In the genomic region with DNA sequence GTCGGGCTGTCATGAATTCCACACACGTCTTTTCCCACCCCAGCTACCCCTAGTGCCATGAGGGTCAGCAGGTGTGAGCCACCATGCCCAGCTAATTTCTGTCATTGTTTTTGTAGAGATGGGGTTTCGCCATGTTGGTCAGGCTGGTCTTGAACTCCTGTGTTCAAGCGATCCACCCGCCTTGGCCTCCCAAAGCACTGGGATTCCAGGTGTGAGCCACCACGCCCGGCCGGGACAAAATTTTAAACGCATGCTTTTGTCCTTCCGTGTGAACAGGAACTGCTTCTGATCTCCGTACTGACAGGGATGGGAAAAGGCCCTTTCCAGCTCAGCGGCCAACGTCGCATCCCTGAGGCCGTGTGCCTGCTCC, we compare ENCODE assay signal across 9 cellular contexts. TPM values are rescaled to one million over a fixed set of nuclear protein-coding genes. Genes with fewer than 3 reads are reported as not detected.
DNase-seq lines count a peak whose midpoint lies in the region; ATAC-seq and TF ChIP-seq lines count a peak whose summit lies in the region.
"Had no signal": no experiment of that assay in that cellular context is flagged by ENCODE, and none has a peak within 500 bp of the region (broad histone marks: within the 10 kb centered on the region; RNA-seq: fewer than 3 reads in every experiment).

No MANE protein-coding gene starts in this region.

- H3K4me1 Mint-ChIP-seq in activated naive CD4-positive, alpha-beta T cell treated with anti-CD3 and anti-CD28 coated beads, Interleukin-2, amount 10 ng/mL, durations not matched to agents 7 days and 5 days: peaks cover 17% of the 10 kb centered on the region
- peaks cover 15% of the 10 kb centered on the region for H3K4me1 Mint-ChIP-seq in activated CD8-positive, alpha-beta T cell treated with anti-CD3 and anti-CD28 coated beads for 36 hours (ENCODE audit: low read depth)
- H3K4me1 Mint-ChIP-seq in mesothelial cell of epicardium: no peaks in the 10 kb centered on the region
- peaks cover 15% of the 10 kb centered on the region for H3K4me1 Mint-ChIP-seq in type B pancreatic cell (ENCODE audit: unreplicated experiment)

- H3K4me3 Mint-ChIP-seq in activated naive CD4-positive, alpha-beta T cell treated with anti-CD3 and anti-CD28 coated beads, Interleukin-2, amount 10 ng/mL, durations not matched to agents 7 days and 5 days: no peak overlapping the region
- H3K4me3 Mint-ChIP-seq in activated CD8-positive, alpha-beta T cell treated with anti-CD3 and anti-CD28 coated beads for 36 hours: peak overlapping the region; percentile 60
- H3K4me3 Mint-ChIP-seq in mesothelial cell of epicardium (peak overlapping the region; percentile 53), type B pancreatic cell (peak overlapping the region; percentile 41)

- H3K27me3 Mint-ChIP-seq in activated naive CD4-positive, alpha-beta T cell treated with anti-CD3 and anti-CD28 coated beads, Interleukin-2, amount 10 ng/mL, durations not matched to agents 7 days and 5 days: peaks cover 22% of the 10 kb centered on the region
- H3K27me3 Mint-ChIP-seq in activated CD8-positive, alpha-beta T cell treated with anti-CD3 and anti-CD28 coated beads for 36 hours: peaks cover 13% of the 10 kb centered on the region
- H3K27me3 Mint-ChIP-seq in mesothelial cell of epicardium (ENCODE audit: low read depth) (peaks cover 12% of the 10 kb centered on the region), type B pancreatic cell (peaks cover 8% of the 10 kb centered on the region)

- intact Hi-C loops in activated CD8-positive, alpha-beta T cell treated with anti-CD3 and anti-CD28 coated beads for 36 hours (cut with micrococcal nuclease): no loop called here
- intact Hi-C loops in prostate gland (cut with DNase I): loop anchor here (5.0 kb wide), 1 partner anchor 88 kb away; a partner anchor contains a TSS

- POLR2A ChIA-PET in activated CD8-positive, alpha-beta T cell treated with anti-CD3 and anti-CD28 coated beads for 36 hours (lab: Charles Lee): interaction anchor here (1.1 to 2.2 kb wide), 3 partner anchors 15 to 201 kb away, joined by 4 to 8 read pairs (median 4); a partner anchor contains a TSS

- DNase-seq in activated naive CD4-positive, alpha-beta T cell treated with anti-CD3 and anti-CD28 coated beads, Interleukin-2, amount 10 ng/mL, durations not matched to agents 7 days and 5 days: no peak
- DNase-seq in activated naive CD4-positive, alpha-beta T cell treated with Interleukin-2 at 50 U/mL for 16 hours: no peak
- DNase-seq in activated CD8-positive, alpha-beta T cell treated with anti-CD3 and anti-CD28 coated beads for 36 hours: no peak
- DNase-seq in mesothelial cell of epicardium (ENCODE audit: low spot score in 2 of 2, unreplicated experiment in 2 of 2) (no peak), type B pancreatic cell (ENCODE audit: extremely low spot score, unreplicated experiment) (no peak), SIG-M5 treated with dmso at 0.1 percent for 504 hours (lab: John Stamatoyannopoulos, UW; ENCODE audit: unreplicated experiment) (no peak), epidermal melanocyte (ENCODE audit: insufficient read length, low spot score) (no peak), prostate gland (ENCODE audit: low spot score) (no peak)

- H3K36me3 Mint-ChIP-seq in activated naive CD4-positive, alpha-beta T cell treated with anti-CD3 and anti-CD28 coated beads, Interleukin-2, amount 10 ng/mL, durations not matched to agents 7 days and 5 days: no peaks in the 10 kb centered on the region
- H3K36me3 Mint-ChIP-seq in activated CD8-positive, alpha-beta T cell treated with anti-CD3 and anti-CD28 coated beads for 36 hours (ENCODE audit: low read depth): no peaks in the 10 kb centered on the region
- no peaks in the 10 kb centered on the region for H3K36me3 Mint-ChIP-seq in mesothelial cell of epicardium
- no peaks in the 10 kb centered on the region for H3K36me3 Mint-ChIP-seq in type B pancreatic cell

- TF ChIP-seq CTCF in activated CD8-positive, alpha-beta T cell treated with anti-CD3 and anti-CD28 coated beads for 36 hours (IDR thresholded peaks at IDR 0.05): no peak
- TF ChIP-seq CTCF in mesothelial cell of epicardium (IDR thresholded peaks at IDR 0.05; ENCODE audit: unreplicated experiment) (no peak), type B pancreatic cell (conservative IDR thresholded peaks at IDR 0.05) (no peak), prostate gland (IDR thresholded peaks at IDR 0.05) (no peak)

- H3K27ac ChIP-seq in prostate gland: no peak overlapping the region

- no peaks in the 10 kb centered on the region for H3K9me3 ChIP-seq in prostate gland

- peak overlapping the region; percentile 14 for H3K27ac Mint-ChIP-seq in activated naive CD4-positive, alpha-beta T cell treated with anti-CD3 and anti-CD28 coated beads, Interleukin-2, amount 10 ng/mL, durations not matched to agents 7 days and 5 days
- H3K27ac Mint-ChIP-seq in activated CD8-positive, alpha-beta T cell treated with anti-CD3 and anti-CD28 coated beads for 36 hours: peak overlapping the region; percentile 88
- H3K27ac Mint-ChIP-seq in mesothelial cell of epicardium (no peak overlapping the region), type B pancreatic cell (no peak overlapping the region)

- WGBS in prostate gland: 88% methylated on average over 15 of the region's 15 CpGs

- H3K4me1 ChIP-seq in prostate gland (replicated peaks): no peaks in the 10 kb centered on the region

- no peak for TF ChIP-seq POLR2A in prostate gland (IDR thresholded peaks at IDR 0.05)

- H3K27me3 ChIP-seq in prostate gland (replicated peaks; ENCODE audit: insufficient read depth): no peaks in the 10 kb centered on the region

- H3K4me3 ChIP-seq in prostate gland: no peak overlapping the region

- peaks cover 5% of the 10 kb centered on the region for H3K9me3 Mint-ChIP-seq in activated naive CD4-positive, alpha-beta T cell treated with anti-CD3 and anti-CD28 coated beads, Interleukin-2, amount 10 ng/mL, durations not matched to agents 7 days and 5 days
- H3K9me3 Mint-ChIP-seq in activated CD8-positive, alpha-beta T cell treated with anti-CD3 and anti-CD28 coated beads for 36 hours: no peaks in the 10 kb centered on the region
- H3K9me3 Mint-ChIP-seq in mesothelial cell of epicardium: peaks cover 8% of the 10 kb centered on the region
- no peaks in the 10 kb centered on the region for H3K9me3 Mint-ChIP-seq in type B pancreatic cell

- no peak for ATAC-seq in activated CD8-positive, alpha-beta T cell treated with anti-CD3 and anti-CD28 coated beads for 36 hours

- no peaks in the 10 kb centered on the region for H3K36me3 ChIP-seq in prostate gland

- CTCF ChIA-PET in activated naive CD4-positive, alpha-beta T cell treated with anti-CD3 and anti-CD28 coated beads, Interleukin-2, amount 10 ng/mL, durations not matched to agents 7 days and 5 days (lab: Charles Lee): interaction anchor here (1.0 to 6.3 kb wide), 13 partner anchors 8 to 182 kb away, joined by 3 to 44 read pairs (median 12); a partner anchor contains a TSS
- CTCF ChIA-PET in activated CD8-positive, alpha-beta T cell treated with anti-CD3 and anti-CD28 coated beads for 36 hours (lab: Charles Lee): interaction anchor here (0.9 to 8.0 kb wide), 20 partner anchors 9 to 298 kb away, joined by 3 to 87 read pairs (median 5); a partner anchor contains a TSS

RNA-seq across cellular contexts. Expression of a gene that starts 15.6 kb away (rescaled TPM):
- total RNA-seq in activated CD8-positive, alpha-beta T cell treated with anti-CD3 and anti-CD28 coated beads for 36 hours: 10 to 100 TPM; 22.1 to 23.5 TPM
- total RNA-seq in mesothelial cell of epicardium (15.3 to 16.3 TPM (median 15.6 TPM) in 3 replicates), type B pancreatic cell (ENCODE audit: low replicate concordance) (16.1 and 19.4 TPM in 2 replicates), prostate gland (10 to 100 TPM; 25.0 to 36.3 TPM)

RNA-seq across cellular contexts. Expression of a gene that starts 57.1 kb away (rescaled TPM):
- total RNA-seq in activated CD8-positive, alpha-beta T cell treated with anti-CD3 and anti-CD28 coated beads for 36 hours: not detected
- total RNA-seq in mesothelial cell of epicardium: not detected in 3 replicates
- 0.48 TPM in 1 of 2 replicates, not detected in the other for total RNA-seq in type B pancreatic cell (ENCODE audit: low replicate concordance)
- not detected for total RNA-seq in prostate gland
- total RNA-seq: mesenteric fat pad had no signal

Comparison
In these comparisons a context has a peak if more than half of its experiments do, and no peak if none do; other contexts are left out.
1. H3K27ac Mint-ChIP-seq: peak in activated naive CD4-positive, alpha-beta T cell treated with anti-CD3 and anti-CD28 coated beads, Interleukin-2, amount 10 ng/mL, durations not matched to agents 7 days and 5 days (single experiment) and activated CD8-positive, alpha-beta T cell treated with anti-CD3 and anti-CD28 coated beads for 36 hours (single experiment); none in mesothelial cell of epicardium (single experiment) and type B pancreatic cell (single experiment).